ENCODE assay signal across 24 cellular contexts in genomic region chr15:91283155-91283554, GRCh38.
"Had no signal": no experiment of that assay in that cellular context is flagged by ENCODE, and none has a peak within 500 bp of the region (broad histone marks: within the 10 kb centered on the region; RNA-seq: fewer than 3 reads in every experiment).

No MANE protein-coding gene starts in this region.

- H3K27me3 ChIP-seq: gastrocnemius medialis, heart right ventricle, left lung had no signal

- H3K27ac ChIP-seq: coronary artery, epithelial cell of prostate, esophagus squamous epithelium, gastrocnemius medialis, heart right ventricle, left lung, lower lobe of right lung had no signal

- DNase-seq: dermis blood vessel endothelial cell; effector CD8-positive, alpha-beta T cell; effector memory CD8-positive, alpha-beta T cell; endodermal cell; erythroblast; esophagus squamous epithelium; foreskin fibroblast; foreskin melanocyte; gastrocnemius medialis; glutamatergic neuron; head of caudate nucleus; heart right ventricle; hippocampal formation; left cardiac atrium; left lung; left ventricle myocardium superior; lower lobe of right lung; mesenchymal stem cell; mucosa of descending colon; naive B cell; naive thymus-derived CD8-positive, alpha-beta T cell had no signal

- ATAC-seq: effector memory CD8-positive, alpha-beta T cell; esophagus mucosa; gastrocnemius medialis; heart right ventricle; left cardiac atrium; left lung; left ventricle myocardium superior; lower lobe of right lung; mucosa of descending colon; naive thymus-derived CD8-positive, alpha-beta T cell had no signal

- H3K4me3 ChIP-seq: coronary artery, esophagus squamous epithelium, gastrocnemius medialis, heart right ventricle, left lung, lower lobe of right lung, mucosa of descending colon had no signal
